Comparison of ENCODE assay signal across 18 cellular contexts in genomic region chr1:114124644-114125043, GRCh38. TPM values are rescaled to one million over a fixed set of nuclear protein-coding genes. Genes with fewer than 3 reads are reported as not detected.
DNase-seq lines count a peak whose midpoint lies in the region; ATAC-seq and TF ChIP-seq lines count a peak whose summit lies in the region.
"Had no signal": no experiment of that assay in that cellular context is flagged by ENCODE, and none has a peak within 500 bp of the region (broad histone marks: within the 10 kb centered on the region; RNA-seq: fewer than 3 reads in every experiment).

No MANE protein-coding gene starts in this region.

- H3K27me3 Mint-ChIP-seq in H9 (ENCODE audit: low read depth) = no peaks in the 10 kb centered on the region
- H3K27me3 Mint-ChIP-seq: CD4-positive, alpha-beta memory T cell had no signal

- no peaks in the 10 kb centered on the region for H3K9me1 ChIP-seq in IMR-90 (ENCODE audit: insufficient read depth, low read length)

- H2AK5ac ChIP-seq in H9 (ENCODE audit: insufficient read length, low read length) = no peak overlapping the region
- H2AK5ac ChIP-seq in IMR-90 (ENCODE audit: low read depth, low read length) = no peak overlapping the region

- H3K14ac ChIP-seq in H9 (ENCODE audit: insufficient read depth, low read length) = no peak overlapping the region
- no peak overlapping the region for H3K14ac ChIP-seq in IMR-90 (replicated peaks; ENCODE audit: low read depth, low read length)

- H3K27me3 ChIP-seq in H9 (ENCODE audit: insufficient read depth, low read length) = no peaks in the 10 kb centered on the region
- H3K27me3 ChIP-seq in IMR-90 (ENCODE audit: control insufficient read depth, insufficient read depth, low read length) = peaks cover 1% of the 10 kb centered on the region
- H3K27me3 ChIP-seq in osteoblast (ENCODE audit: insufficient read depth, low read length) = no peaks in the 10 kb centered on the region
- no peaks in the 10 kb centered on the region for H3K27me3 ChIP-seq in body of pancreas

- H2BK120ac ChIP-seq in H9 (ENCODE audit: low read depth, low read length, poor library complexity, severe bottlenecking) = no peak overlapping the region
- no peak overlapping the region for H2BK120ac ChIP-seq in IMR-90 (ENCODE audit: low read depth, low read length)

- H4K8ac ChIP-seq in H9 (replicated peaks; ENCODE audit: insufficient read length, low read depth, low read length) (no peak overlapping the region), IMR-90 (ENCODE audit: low read depth in 2 of 2, low read length in 2 of 2) (no peak overlapping the region)

- ATAC-seq in IMR-90 (ENCODE audit: low read depth) (no peak), body of pancreas (no peak)
- ATAC-seq: HCT116 had no signal

- H3K23ac ChIP-seq in H9 (ENCODE audit: insufficient read length, low read depth, low read length) (no peak overlapping the region), IMR-90 (ENCODE audit: low read depth, low read length) (no peak overlapping the region)

- H3K4me1 ChIP-seq in H9 (ENCODE audit: insufficient read depth, low read length) = peaks cover 3% of the 10 kb centered on the region; the same call in 1 of the 2 replicates
- H3K4me1 ChIP-seq in IMR-90 (ENCODE audit: control insufficient read depth, insufficient read depth, low read length) = no peaks in the 10 kb centered on the region
- no peaks in the 10 kb centered on the region for H3K4me1 ChIP-seq in osteoblast (ENCODE audit: insufficient read depth, low read length)
- no peaks in the 10 kb centered on the region for H3K4me1 ChIP-seq in body of pancreas

- no peaks in the 10 kb centered on the region for H3K23me2 ChIP-seq in H9 (ENCODE audit: insufficient read length, low read depth, low read length, poor library complexity, severe bottlenecking)

- H3K79me1 ChIP-seq in H9 (ENCODE audit: insufficient read depth, low read depth, low read length, poor library complexity, severe bottlenecking) = peaks cover 2% of the 10 kb centered on the region
- no peaks in the 10 kb centered on the region for H3K79me1 ChIP-seq in IMR-90 (ENCODE audit: low read depth in 1 of 2, low read length in 2 of 2)

- H2BK12ac ChIP-seq in H9 (ENCODE audit: insufficient read length, low read depth, low read length) = no peak overlapping the region

- dilution Hi-C loops in IMR-90 (cut with HindIII; ENCODE audit: low sequenced_read_pairs, unreplicated experiment) = no loop called here

- H4K20me1 ChIP-seq in H9 (ENCODE audit: control insufficient read depth, insufficient read depth, insufficient read length) (peaks cover 4% of the 10 kb centered on the region), IMR-90 (ENCODE audit: insufficient read depth, low read length) (no peaks in the 10 kb centered on the region), osteoblast (ENCODE audit: insufficient read depth, low read length) (no peaks in the 10 kb centered on the region)

- no peaks in the 10 kb centered on the region for H3K9me3 Mint-ChIP-seq in H9

- no peak overlapping the region for H3K4me3 ChIP-seq in IMR-90 (ENCODE audit: insufficient read depth, low read depth, low read length)
- H3K4me3 ChIP-seq in osteoblast (ENCODE audit: insufficient read depth, low read length) = no peak overlapping the region
- no peak overlapping the region for H3K4me3 ChIP-seq in body of pancreas

- no peak for TF ChIP-seq POLR2A in IMR-90 (IDR thresholded peaks at IDR 0.05; ENCODE audit: low read depth, low read length)
- TF ChIP-seq POLR2A in body of pancreas (IDR thresholded peaks at IDR 0.05) = no peak

- H3K27ac Mint-ChIP-seq in H9 = peak overlapping the region in 2 of 3 experiments; percentile 47 to 53; a peak in 4 of 7 replicates
- H3K27ac Mint-ChIP-seq: CD4-positive, alpha-beta memory T cell had no signal

- peaks cover 36 to 49% of the 10 kb centered on the region in 2 experiments for H3K4me1 Mint-ChIP-seq in H9

- no TSS peak for BruUV-seq in IMR-90 (replicated peaks; lab: Mats Ljungman, UMichigan)

- H3K27ac ChIP-seq in H9 (ENCODE audit: insufficient read length, low read depth, low read length) (no peak overlapping the region), IMR-90 (ENCODE audit: insufficient read depth, low read length) (no peak overlapping the region), osteoblast (ENCODE audit: low read depth, low read length) (no peak overlapping the region), body of pancreas (no peak overlapping the region)

- intact Hi-C loops in IMR-90 (cut with micrococcal nuclease) (no loop called here), body of pancreas (cut with DNase I) (no loop called here)

- TF ChIP-seq RAD21 in IMR-90 (IDR thresholded peaks at IDR 0.05; ENCODE audit: low read length) = no peak

- DNase-seq in H9 = no peak
- no peak for DNase-seq in IMR-90
- DNase-seq in osteoblast (ENCODE audit: insufficient read length, low spot score, missing footprints) = peak; percentile 29
- no peak for DNase-seq in body of pancreas
- DNase-seq in NCI-H2081 treated with DMSO at 0.1 percent for 48 hours (lab: John Stamatoyannopoulos, UW) = no peak
- DNase-seq in EL = no peak
- DNase-seq: C1 segment of cervical spinal cord; Calu3; CD4-positive, alpha-beta memory T cell; COR-L47; DMS53; DMS79 treated with DMSO at 0.1 percent for 48 hours; GOT3; H7 had no signal

- no CpG with 5 or more reads among the region's 7 CpGs for WGBS in H9 (ENCODE audit: extremely low coverage, insufficient read length, low lambda C conversion rate)
- 88% methylated on average over 4 of the region's 7 CpGs; no CpG with 5 or more reads in 1 of the 2 experiments for WGBS in IMR-90 (ENCODE audit: extremely low coverage in 2 of 2, insufficient read length in 1 of 2), 2 experiments
- WGBS in body of pancreas, 2 donors = 67 to 68% methylated on average over 6 to 7 of the region's 7 CpGs

- H4K91ac ChIP-seq in H9 (ENCODE audit: insufficient read length, low read depth, low read length) (no peak overlapping the region), IMR-90 (ENCODE audit: insufficient read depth, low read depth, low read length) (no peak overlapping the region)

- H2BK5ac ChIP-seq in H9 (ENCODE audit: insufficient read length, low read length) = no peak overlapping the region
- H2BK5ac ChIP-seq in IMR-90 (ENCODE audit: low read depth, low read length, poor library complexity, severe bottlenecking) = no peak overlapping the region

- H3K4me2 ChIP-seq in H9 (ENCODE audit: insufficient read depth, insufficient read length, low read length) (no peak overlapping the region), IMR-90 (ENCODE audit: low read depth, low read length) (no peak overlapping the region), osteoblast (ENCODE audit: insufficient read depth, low read length) (no peak overlapping the region)

- H2AFZ ChIP-seq in H9 (ENCODE audit: low read length) (no peak overlapping the region), IMR-90 (replicated peaks; ENCODE audit: low read length, poor library complexity) (no peak overlapping the region), osteoblast (ENCODE audit: low read length) (no peak overlapping the region)

- H2BK20ac ChIP-seq in H9 (ENCODE audit: low read depth, low read length, poor library complexity, severe bottlenecking) (no peak overlapping the region), IMR-90 (ENCODE audit: low read depth, low read length) (no peak overlapping the region)

- H3K4me3 Mint-ChIP-seq in H9 = no peak overlapping the region
- H3K4me3 Mint-ChIP-seq: CD4-positive, alpha-beta memory T cell had no signal

- H3K18ac ChIP-seq in H9 (ENCODE audit: insufficient read length, low read depth, low read length) (no peak overlapping the region), IMR-90 (ENCODE audit: low read depth, low read length) (no peak overlapping the region)

- H4K5ac ChIP-seq in H9 (ENCODE audit: insufficient read length, low read depth, low read length) (no peak overlapping the region), IMR-90 (ENCODE audit: low read depth, low read length) (no peak overlapping the region)

- CTCF ChIA-PET in IMR-90 (lab: Yijun Ruan, JAX) = no interaction called here

- POLR2A ChIA-PET in IMR-90 (lab: Charles Lee; ENCODE audit: unreplicated experiment) = no interaction called here

- H3K36me3 ChIP-seq in IMR-90 (ENCODE audit: control insufficient read depth, insufficient read depth, low read length) (no peaks in the 10 kb centered on the region), osteoblast (ENCODE audit: insufficient read depth, low read length) (no peaks in the 10 kb centered on the region), body of pancreas (replicated peaks in 1 of 2; ENCODE audit: insufficient read depth in 1 of 2, low read depth in 2 of 2) (no peaks in the 10 kb centered on the region)

- H3K56ac ChIP-seq in H9 (ENCODE audit: insufficient read length, low read depth, low read length) (no peak overlapping the region), IMR-90 (ENCODE audit: extremely low read depth, insufficient read depth, low read length) (no peak overlapping the region)

- in situ Hi-C loops in IMR-90 (cut with MboI; ENCODE audit: low sequenced_read_pairs) = no loop called here

- TF ChIP-seq CTCF in H9 (conservative IDR thresholded peaks at IDR 0.05) = no peak
- no peak for TF ChIP-seq CTCF in IMR-90 (conservative IDR thresholded peaks at IDR 0.05; ENCODE audit: low read depth, low read length)
- TF ChIP-seq CTCF in osteoblast (IDR thresholded peaks at IDR 0.05; ENCODE audit: extremely low read depth, low read depth, low read length) = no peak
- TF ChIP-seq CTCF in body of pancreas (IDR thresholded peaks at IDR 0.05) = no peak

- H3K79me2 ChIP-seq in H9 (ENCODE audit: insufficient read depth, low read length) (no peaks in the 10 kb centered on the region), osteoblast (ENCODE audit: insufficient read depth, low read length) (no peaks in the 10 kb centered on the region)

- H2BK15ac ChIP-seq in H9 (ENCODE audit: low read depth, low read length) (no peak overlapping the region), IMR-90 (ENCODE audit: low read depth, low read length) (no peak overlapping the region)

- H3K36me3 Mint-ChIP-seq in H9 (ENCODE audit: insufficient read depth in 1 of 3, low read depth in 3 of 3) = peaks cover 40 to 92% (median 84%) of the 10 kb centered on the region in 3 experiments
- H3K36me3 Mint-ChIP-seq: CD4-positive, alpha-beta memory T cell had no signal

- no peak overlapping the region for H3T11ph ChIP-seq in H9 (ENCODE audit: low read length)

- H3K9ac ChIP-seq in H9 (ENCODE audit: extremely low read depth, insufficient read length, low read length) (no peak overlapping the region), IMR-90 (ENCODE audit: low read depth, low read length) (no peak overlapping the region)

- H3K9me3 ChIP-seq in H9 (ENCODE audit: control insufficient read depth, low read depth, low read length) = no peaks in the 10 kb centered on the region
- no peaks in the 10 kb centered on the region for H3K9me3 ChIP-seq in IMR-90 (ENCODE audit: control insufficient read depth, insufficient read depth, low read length)
- no peaks in the 10 kb centered on the region for H3K9me3 ChIP-seq in osteoblast (ENCODE audit: low read depth, low read length)
- no peaks in the 10 kb centered on the region for H3K9me3 ChIP-seq in body of pancreas

- peak overlapping the region; percentile 28 for H2AK9ac ChIP-seq in IMR-90 (replicated peaks; ENCODE audit: low read depth, low read length, poor library complexity)

- H3K4ac ChIP-seq in H9 (ENCODE audit: low read depth, low read length) = no peak overlapping the region
- no peak overlapping the region for H3K4ac ChIP-seq in IMR-90 (ENCODE audit: low read depth, low read length)

RNA-seq across cellular contexts. Expression of gene SYT6, which starts 29.0 kb away (rescaled TPM):
- total RNA-seq in H9 (2021) (71.2 and 77.2 TPM in 2 replicates), IMR-90 (2012; rRNA removed) (not detected in 2 replicates), osteoblast (0.29 and 0.36 TPM in 2 replicates), body of pancreas (1 to 10 TPM; 3.3 to 4.4 TPM)
- not detected in 2 replicates for polyA plus RNA-seq in IMR-90 (2012; rRNA removed)
- polyA plus RNA-seq in IMR-90 (2012; cell fraction: cytosol; rRNA removed) = not detected in 2 replicates
- not detected in 2 replicates for polyA plus RNA-seq in IMR-90 (2012; cell fraction: nucleus; rRNA removed; ENCODE audit: low replicate concordance)
- total RNA-seq: A172; Calu3; CD4-positive, alpha-beta memory T cell; Daoy had no signal
- polyA plus RNA-seq: BJ; CD4-positive, alpha-beta memory T cell had no signal

Comparison
In these comparisons a context has a peak if more than half of its experiments do, and no peak if none do; other contexts are left out.
1. RNA of gene SYT6, which starts 29.0 kb away (total RNA-seq): 71.2 to 77.2 TPM in H9; 3.3 to 4.4 TPM in body of pancreas, 0.29 to 0.36 TPM in osteoblast and not detected in IMR-90; every median in the first group is over 10 times any median in the second.